ENCODE assay signal across 8 cellular contexts in genomic region chr10:9209105-9209798, GRCh38.
DNase-seq lines count a peak whose midpoint lies in the region; ATAC-seq and TF ChIP-seq lines count a peak whose summit lies in the region.

No MANE protein-coding gene starts in this region.

- peak; percentile 91 for TF ChIP-seq CTCF in left ventricle myocardium inferior (IDR thresholded peaks at IDR 0.05; ENCODE audit: borderline replicate concordance)

- 18% methylated on average over 13 of the region's 13 CpGs for WGBS in aorta, 2 donors

- peak overlapping the region in 2 of 8 donors; percentile 25 to 58 for H3K4me3 Mint-ChIP-seq in CD4-positive, alpha-beta memory T cell
- H3K4me3 Mint-ChIP-seq in activated naive CD8-positive, alpha-beta T cell treated with anti-CD3 and anti-CD28 coated beads, Interleukin-2, amount 50 U/mL, for 24 hours = no peak overlapping the region

- H3K36me3 Mint-ChIP-seq in CD4-positive, alpha-beta memory T cell = no peaks in the 10 kb centered on the region
- H3K36me3 Mint-ChIP-seq in activated naive CD8-positive, alpha-beta T cell treated with anti-CD3 and anti-CD28 coated beads, Interleukin-2, amount 50 U/mL, for 24 hours (ENCODE audit: low read depth) = peaks cover 3% of the 10 kb centered on the region

- DNase-seq in CD4-positive, alpha-beta memory T cell = peak; percentile 50 to 66 (median 60)
- DNase-seq in SW 1271 (lab: John Stamatoyannopoulos, UW) (peak; percentile 0 to 34), left ventricle myocardium inferior (peak; percentile 43), renal cortical epithelial cell (ENCODE audit: low read depth) (peak; percentile 53), aorta (peak; percentile 61 to 77)
- peak; percentile 83 for DNase-seq in activated naive CD8-positive, alpha-beta T cell treated with anti-CD3 and anti-CD28 coated beads, Interleukin-2, amount 50 U/mL, for 24 hours

- H3K9me3 Mint-ChIP-seq in CD4-positive, alpha-beta memory T cell = no peaks in the 10 kb centered on the region
- H3K9me3 Mint-ChIP-seq in activated naive CD8-positive, alpha-beta T cell treated with anti-CD3 and anti-CD28 coated beads, Interleukin-2, amount 50 U/mL, for 24 hours = no peaks in the 10 kb centered on the region

- H3K4me3 ChIP-seq in CD4-positive, alpha-beta memory T cell (ENCODE audit: low read length in 2 of 2) = no peak overlapping the region
- H3K4me3 ChIP-seq in left ventricle myocardium inferior (no peak overlapping the region), aorta (ENCODE audit: low read length in 2 of 2) (no peak overlapping the region)

- peaks cover 3 to 6% of the 10 kb centered on the region in 2 donors for H3K27me3 Mint-ChIP-seq in CD4-positive, alpha-beta memory T cell
- peaks cover 9% of the 10 kb centered on the region for H3K27me3 Mint-ChIP-seq in activated naive CD8-positive, alpha-beta T cell treated with anti-CD3 and anti-CD28 coated beads, Interleukin-2, amount 50 U/mL, for 24 hours

- H3K27ac Mint-ChIP-seq in CD4-positive, alpha-beta memory T cell = no peak overlapping the region
- H3K27ac Mint-ChIP-seq in activated naive CD8-positive, alpha-beta T cell treated with anti-CD3 and anti-CD28 coated beads, Interleukin-2, amount 50 U/mL, for 24 hours = peak overlapping the region; percentile 50

- no peak overlapping the region for H3K27ac ChIP-seq in CD4-positive, alpha-beta memory T cell (ENCODE audit: low read depth, low read length)
- H3K27ac ChIP-seq in left ventricle myocardium inferior (replicated peaks) = no peak overlapping the region
- H3K27ac ChIP-seq in aorta (ENCODE audit: low read depth in 1 of 2, low read length in 2 of 2) = no peak overlapping the region

- CTCF ChIA-PET in CD4-positive, alpha-beta memory T cell (lab: Charles Lee; ENCODE audit: partially characterized antibody) = interaction anchor here (0.5 to 3.3 kb wide), 18 partner anchors 11 to 1684 kb away, joined by 3 to 16 read pairs (median 4); no protein-coding TSS in a partner anchor

- H3K27me3 ChIP-seq in CD4-positive, alpha-beta memory T cell (ENCODE audit: insufficient read depth, low read length) = no peaks in the 10 kb centered on the region
- H3K27me3 ChIP-seq in left ventricle myocardium inferior (ENCODE audit: low read depth) (peaks cover 30% of the 10 kb centered on the region), aorta (ENCODE audit: control insufficient read depth in 1 of 2, insufficient read depth in 2 of 2, low read length in 1 of 2) (no peaks in the 10 kb centered on the region)

- H3K36me3 ChIP-seq in CD4-positive, alpha-beta memory T cell (ENCODE audit: insufficient read depth, low read length) = no peaks in the 10 kb centered on the region
- H3K36me3 ChIP-seq in left ventricle myocardium inferior = no peaks in the 10 kb centered on the region
- no peaks in the 10 kb centered on the region for H3K36me3 ChIP-seq in aorta (ENCODE audit: control insufficient read depth in 1 of 2, insufficient read depth in 2 of 2, low read length in 1 of 2)

- no peaks in the 10 kb centered on the region for H3K4me1 Mint-ChIP-seq in CD4-positive, alpha-beta memory T cell
- H3K4me1 Mint-ChIP-seq in activated naive CD8-positive, alpha-beta T cell treated with anti-CD3 and anti-CD28 coated beads, Interleukin-2, amount 50 U/mL, for 24 hours = peaks cover 13% of the 10 kb centered on the region

- H3K4me1 ChIP-seq in CD4-positive, alpha-beta memory T cell (ENCODE audit: insufficient read depth, low read length) = peaks cover 3% of the 10 kb centered on the region
- H3K4me1 ChIP-seq in left ventricle myocardium inferior = no peaks in the 10 kb centered on the region
- H3K4me1 ChIP-seq in aorta (ENCODE audit: control insufficient read depth in 1 of 2, insufficient read depth in 2 of 2, low read length in 2 of 2) = no peaks in the 10 kb centered on the region

- peak; percentile 88 for ATAC-seq in GM19372 (IDR thresholded peaks at IDR 0.05; ENCODE audit: low read depth, unreplicated experiment)
- ATAC-seq in HG03565 (IDR thresholded peaks at IDR 0.05; ENCODE audit: unreplicated experiment) = peak; percentile 83
- no peak for ATAC-seq in activated naive CD8-positive, alpha-beta T cell treated with anti-CD3 and anti-CD28 coated beads, Interleukin-2, amount 50 U/mL, for 24 hours
- no peak for ATAC-seq in aorta (ENCODE audit: low FRiP score)

- POLR2A ChIA-PET in CD4-positive, alpha-beta memory T cell (lab: Charles Lee; ENCODE audit: partially characterized antibody) = interaction anchor here (0.7 to 1.8 kb wide), 2 partner anchors 113 to 736 kb away, joined by 3 to 5 read pairs; no protein-coding TSS in a partner anchor

- no peaks in the 10 kb centered on the region for H3K9me3 ChIP-seq in CD4-positive, alpha-beta memory T cell (ENCODE audit: control insufficient read depth in 1 of 2, low read length in 2 of 2)
- H3K9me3 ChIP-seq in left ventricle myocardium inferior (replicated peaks) = no peaks in the 10 kb centered on the region
- no peaks in the 10 kb centered on the region for H3K9me3 ChIP-seq in aorta (ENCODE audit: control insufficient read depth, low read length)

- intact Hi-C loops in CD4-positive, alpha-beta memory T cell (cut with micrococcal nuclease) = loop anchor here (1.0 to 10.0 kb wide), 6 partner anchors 114 to 1452 kb away; no protein-coding TSS in a partner anchor
- intact Hi-C loops in left ventricle myocardium inferior (cut with micrococcal nuclease) = no loop called here
- intact Hi-C loops in aorta (cut with DNase I) = loop anchor here (2.0 to 5.0 kb wide), 2 partner anchors 1337 to 1338 kb away; no protein-coding TSS in a partner anchor

Comparison
In these comparisons a context has a peak if more than half of its experiments do, and no peak if none do; other contexts are left out.
1. DNase-seq: peak in every context shown above with its lines; median percentile 83 in activated naive CD8-positive, alpha-beta T cell treated with anti-CD3 and anti-CD28 coated beads, Interleukin-2, amount 50 U/mL, for 24 hours; 69 in aorta; 60 in CD4-positive, alpha-beta memory T cell; 53 in renal cortical epithelial cell; 43 in left ventricle myocardium inferior; 17 in SW 1271.
2. ATAC-seq: peak in GM19372 (single experiment) and HG03565 (single experiment); none in activated naive CD8-positive, alpha-beta T cell treated with anti-CD3 and anti-CD28 coated beads, Interleukin-2, amount 50 U/mL, for 24 hours (single experiment) and aorta (single experiment).